Comparison of ENCODE assay signal across 8 cellular contexts in the genomic region with DNA sequence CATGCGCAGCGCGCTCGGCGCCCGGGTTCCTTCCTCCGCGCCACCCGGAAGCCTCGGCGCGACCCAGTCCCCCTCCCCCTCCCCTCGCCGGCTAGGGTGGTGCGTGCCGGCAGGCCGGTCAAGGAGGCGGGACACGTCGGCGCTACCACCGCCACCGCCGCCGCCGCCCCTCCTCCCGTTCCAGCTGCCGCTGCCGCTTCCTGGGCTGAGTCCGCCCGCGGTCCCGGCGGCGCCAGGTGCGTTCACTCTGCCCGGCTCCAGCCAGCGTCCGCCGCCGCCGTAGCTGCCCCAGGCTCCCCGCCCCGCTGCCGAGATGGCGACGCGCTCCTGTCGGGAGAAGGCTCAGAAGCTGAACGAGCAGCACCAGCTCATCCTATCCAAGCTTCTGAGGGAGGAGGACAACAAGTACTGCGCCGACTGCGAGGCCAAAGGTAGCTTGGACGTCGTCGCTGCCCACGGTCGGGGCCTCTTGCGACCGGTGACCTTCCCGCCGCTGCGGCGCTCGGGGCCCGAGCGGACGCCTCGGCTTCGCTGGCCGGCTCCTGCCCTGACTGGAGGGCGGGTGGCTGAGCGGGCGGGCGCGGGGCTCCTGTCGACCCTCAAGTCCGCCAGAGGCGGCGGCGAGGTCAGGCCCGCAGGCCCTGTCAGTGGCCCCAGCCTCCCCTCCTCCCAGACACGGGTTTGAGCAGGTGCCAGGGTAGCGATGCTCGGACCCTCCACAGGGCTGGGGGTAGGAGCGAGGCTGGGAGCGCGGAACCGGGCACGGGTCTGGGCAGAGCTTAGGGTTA. TPM values are rescaled to one million over a fixed set of nuclear protein-coding genes. Genes with fewer than 3 reads are reported as not detected.
A peak's percentile ranks its signal among the peaks of the same experiment; 100 is the strongest.
DNase-seq lines count a peak whose midpoint lies in the region; ATAC-seq and TF ChIP-seq lines count a peak whose summit lies in the region.

Gene SMAP1 (plus strand): TSS at position 173 of the 788 bp plus-strand sequence. CDS start 141 bp downstream, at position 314.

- TF ChIP-seq CTCF in GM12865 (IDR thresholded peaks at IDR 0.05; ENCODE audit: insufficient read depth, low read depth, low read length, missing control alignments) (no peak), SU-DHL-6 (IDR thresholded peaks at IDR 0.05; ENCODE audit: insufficient read depth, low read length, poor library complexity, severe bottlenecking) (no peak), ovary (IDR thresholded peaks at IDR 0.05) (no peak), thyroid gland (IDR thresholded peaks at IDR 0.05) (peak in 1 of 6 experiments; percentile 2)

- peak within 1 kb of the TSS; percentile 84 for H3K27ac Mint-ChIP-seq in activated naive CD8-positive, alpha-beta T cell treated with anti-CD3 and anti-CD28 coated beads, Interleukin-2, amount 10 ng/mL, durations not matched to agents 7 days and 5 days

- WGBS in ovary, 3 donors: 0 to 1% (median 0%) methylated on average over 64 to 90 of the region's 90 CpGs
- 0% methylated on average over 3 to 4 of the region's 90 CpGs for WGBS in thyroid gland, 2 donors

- H3K36me3 Mint-ChIP-seq in activated naive CD8-positive, alpha-beta T cell treated with anti-CD3 and anti-CD28 coated beads, Interleukin-2, amount 10 ng/mL, durations not matched to agents 7 days and 5 days: peaks cover 25% of the 10 kb centered on the region

- no peaks in the 10 kb centered on the region for H3K36me3 ChIP-seq in SU-DHL-6 (ENCODE audit: low read length)
- H3K36me3 ChIP-seq in ovary: no peaks in the 10 kb centered on the region
- H3K36me3 ChIP-seq in thyroid gland: no peaks in the 10 kb centered on the region

- H3K27ac ChIP-seq in SU-DHL-6 (ENCODE audit: low read depth, low read length) (peak within 1 kb of the TSS; percentile 77), ovary (peak within 1 kb of the TSS; percentile 69 to 86), thyroid gland (peak within 1 kb of the TSS; percentile 76 to 90 (median 78))

- H3F3A ChIP-seq in SU-DHL-6 (ENCODE audit: insufficient read depth): 0 out of 2 replicates have a peak, but pooled peaks cover 5% of the 10 kb centered on the region

- peak within 1 kb of the TSS; percentile 94 for H3K4me2 ChIP-seq in SU-DHL-6 (ENCODE audit: low read depth, low read length, poor library complexity, severe bottlenecking)

- no peaks in the 10 kb centered on the region for H3K9me3 Mint-ChIP-seq in activated naive CD8-positive, alpha-beta T cell treated with anti-CD3 and anti-CD28 coated beads, Interleukin-2, amount 10 ng/mL, durations not matched to agents 7 days and 5 days

- peak; percentile 67 for TF ChIP-seq POLR2A in ovary (IDR thresholded peaks at IDR 0.05)
- peak in 1 of 2 donors; percentile 86 for TF ChIP-seq POLR2A in thyroid gland (IDR thresholded peaks at IDR 0.05)

- intact Hi-C loops in head of caudate nucleus (cut with DNase I) (loop anchor here (5.0 kb wide), 1 partner anchor 101 kb away; the partner anchor contains the start of gene SDHAF4), ovary (cut with DNase I) (loop anchor here in 1 of 4 donors (10.0 kb wide), 1 partner anchor 253 kb away; the partner anchor contains the start of gene FAM135A), thyroid gland (cut with DNase I) (loop anchor here (10.0 kb wide), 1 partner anchor 253 kb away; the partner anchor contains the start of gene FAM135A)

- peaks cover under 1% of the 10 kb centered on the region for H3K4me1 ChIP-seq in ovary (ENCODE audit: insufficient read depth)
- H3K4me1 ChIP-seq in thyroid gland: peaks cover 18 to 27% of the 10 kb centered on the region in 2 donors

- H3K9me3 ChIP-seq in SU-DHL-6 (ENCODE audit: insufficient read depth, low read length) (no peaks in the 10 kb centered on the region), ovary (no peaks in the 10 kb centered on the region), thyroid gland (no peaks in the 10 kb centered on the region)

- POLR2A ChIA-PET in activated naive CD8-positive, alpha-beta T cell treated with anti-CD3 and anti-CD28 coated beads, Interleukin-2, amount 10 ng/mL, durations not matched to agents 7 days and 5 days (lab: Charles Lee): interaction anchor here (0.6 to 3.6 kb wide), 17 partner anchors 9 to 871 kb away, joined by 3 to 25 read pairs (median 5); partner anchors contain the start of genes FAM135A, LMBRD1 and SDHAF4

- H3K79me2 ChIP-seq in SU-DHL-6 (ENCODE audit: insufficient read depth, low read length): peaks cover 49% of the 10 kb centered on the region

- peak within 1 kb of the TSS; percentile 98 for H3K4me3 ChIP-seq in GM12865 (ENCODE audit: low read depth, low read length)
- H3K4me3 ChIP-seq in SU-DHL-6 (ENCODE audit: insufficient read depth, low read length, poor library complexity, severe bottlenecking): peak within 1 kb of the TSS; percentile 87
- H3K4me3 ChIP-seq in ovary: peak within 1 kb of the TSS; percentile 93
- peak within 1 kb of the TSS; percentile 73 to 97 (median 92) for H3K4me3 ChIP-seq in thyroid gland (replicated peaks in 1 of 3)

- peak within 1 kb of the TSS; percentile 80 for H3K9ac ChIP-seq in SU-DHL-6 (ENCODE audit: low read length)

- H2AFZ ChIP-seq in SU-DHL-6 (ENCODE audit: low read depth, low read length, severe bottlenecking): peak within 1 kb of the TSS; percentile 96

- no peaks in the 10 kb centered on the region for H3K9me2 ChIP-seq in SU-DHL-6 (replicated peaks; ENCODE audit: insufficient read depth, low read length)

- peak; percentile 88 for ATAC-seq in HG02623 (IDR thresholded peaks at IDR 0.05; ENCODE audit: unreplicated experiment)
- ATAC-seq in activated naive CD8-positive, alpha-beta T cell treated with anti-CD3 and anti-CD28 coated beads, Interleukin-2, amount 10 ng/mL, durations not matched to agents 7 days and 5 days (ENCODE audit: low read depth): peak; percentile 91

- H3K4me3 Mint-ChIP-seq in activated naive CD8-positive, alpha-beta T cell treated with anti-CD3 and anti-CD28 coated beads, Interleukin-2, amount 10 ng/mL, durations not matched to agents 7 days and 5 days: peak within 1 kb of the TSS; percentile 88

- peak; percentile 98 for DNase-seq in GM12865 (ENCODE audit: low read depth)
- DNase-seq in NCI-H1092 treated with DMSO at 0.1 percent for 48 hours (lab: John Stamatoyannopoulos, UW): peak; percentile 76
- DNase-seq in activated naive CD8-positive, alpha-beta T cell treated with anti-CD3 and anti-CD28 coated beads, Interleukin-2, amount 10 ng/mL, durations not matched to agents 7 days and 5 days: peak; percentile 96
- peak; percentile 68 to 96 (median 92) for DNase-seq in head of caudate nucleus
- peak; percentile 93 to 96 (median 94) for DNase-seq in ovary
- peak; percentile 96 to 97 for DNase-seq in thyroid gland

- peaks cover 48% of the 10 kb centered on the region for H3K4me1 Mint-ChIP-seq in activated naive CD8-positive, alpha-beta T cell treated with anti-CD3 and anti-CD28 coated beads, Interleukin-2, amount 10 ng/mL, durations not matched to agents 7 days and 5 days

- peaks cover 23% of the 10 kb centered on the region for H4K20me1 ChIP-seq in SU-DHL-6 (ENCODE audit: low read depth, low read length)

- no peak for TF ChIP-seq EP300 in ovary (IDR thresholded peaks at IDR 0.05)

- H3K27me3 Mint-ChIP-seq in activated naive CD8-positive, alpha-beta T cell treated with anti-CD3 and anti-CD28 coated beads, Interleukin-2, amount 10 ng/mL, durations not matched to agents 7 days and 5 days: no peaks in the 10 kb centered on the region

- no peaks in the 10 kb centered on the region for H3K27me3 ChIP-seq in SU-DHL-6 (ENCODE audit: low read length)
- H3K27me3 ChIP-seq in ovary: no peaks in the 10 kb centered on the region
- no peaks in the 10 kb centered on the region for H3K27me3 ChIP-seq in thyroid gland

RNA-seq across cellular contexts. Expression of gene SMAP1, which starts in this region (rescaled TPM):
- 10 to 100 TPM; 39.7 to 40.2 TPM for total RNA-seq in activated naive CD8-positive, alpha-beta T cell treated with anti-CD3 and anti-CD28 coated beads, Interleukin-2, amount 10 ng/mL, durations not matched to agents 7 days and 5 days
- total RNA-seq in ovary (10 to 100 TPM; 10.8 to 22.3 (median 18.6) TPM), thyroid gland (10 to 100 TPM; 27.3 to 33.9 (median 32.4) TPM)
- 10 to 100 TPM; 13.7 to 34.1 TPM for polyA plus RNA-seq in ovary

Comparison
In these comparisons a context has a peak if more than half of its experiments do, and no peak if none do; other contexts are left out.
1. Peak in every context shown above with its lines: DNase-seq, ATAC-seq, H3K4me3 ChIP-seq and H3K27ac ChIP-seq.